Comparison of ENCODE assay signal across 23 cellular contexts in genomic region chr3:66602237-66602636, GRCh38.
"Had no signal": no experiment of that assay in that cellular context is flagged by ENCODE, and none has a peak within 500 bp of the region (broad histone marks: within the 10 kb centered on the region; RNA-seq: fewer than 3 reads in every experiment).

No MANE protein-coding gene starts in this region.

- H3K36me3 ChIP-seq: heart right ventricle, sigmoid colon, thoracic aorta, upper lobe of left lung, WERI-Rb-1 had no signal

- H3K4me1 ChIP-seq: upper lobe of left lung had no signal

- H3K27me3 ChIP-seq: heart right ventricle, sigmoid colon, upper lobe of left lung had no signal

- H3K9me3 ChIP-seq: heart right ventricle, mucosa of descending colon, sigmoid colon, thoracic aorta, upper lobe of left lung had no signal

- H3K27ac ChIP-seq: heart right ventricle, sigmoid colon, thoracic aorta, upper lobe of left lung, WERI-Rb-1 had no signal

- DNase-seq: activated CD4-positive, alpha-beta T cell treated with anti-CD3 and anti-CD28 coated beads, Interleukin-2, amount 10 ng/mL, durations not matched to agents 7 days and 5 days; activated CD4-positive, CD25-positive, alpha-beta regulatory T cell treated with anti-CD3 and anti-CD28 coated beads, Interleukin-2, amount 50 U/mL, for 72 hours; activated CD8-positive, alpha-beta memory T cell treated with anti-CD3 and anti-CD28 coated beads, Interleukin-2, amount 10 ng/mL, durations not matched to agents 7 days and 5 days; activated CD8-positive, alpha-beta T cell treated with anti-CD3 and anti-CD28 coated beads for 36 hours; activated gamma-delta T cell treated with Interleukin-2 at 50 U/mL for 16 hours; activated T-cell treated with anti-CD3 and anti-CD28 coated beads for 4 hours; aorta; cerebellar nuclear complex; cortex of kidney; endodermal cell; heart right ventricle; islet precursor cell; left colon; mesendoderm; mucosa of descending colon; retina; sigmoid colon; stimulated activated CD4-positive, alpha-beta T cell treated with anti-CD3 and anti-CD28 coated beads, Interleukin-2, amount 100 ng/mL, for 48 hours; stimulated activated naive CD4-positive, alpha-beta T cell; T-cell; upper lobe of left lung; WERI-Rb-1 had no signal

- H3K4me3 ChIP-seq: heart right ventricle, mucosa of descending colon, sigmoid colon, thoracic aorta, upper lobe of left lung had no signal

- ATAC-seq: activated CD8-positive, alpha-beta memory T cell treated with anti-CD3 and anti-CD28 coated beads, Interleukin-2, amount 10 ng/mL, durations not matched to agents 7 days and 5 days; activated CD8-positive, alpha-beta T cell treated with anti-CD3 and anti-CD28 coated beads for 36 hours; heart right ventricle; T-cell had no signal
